In the genomic region with DNA sequence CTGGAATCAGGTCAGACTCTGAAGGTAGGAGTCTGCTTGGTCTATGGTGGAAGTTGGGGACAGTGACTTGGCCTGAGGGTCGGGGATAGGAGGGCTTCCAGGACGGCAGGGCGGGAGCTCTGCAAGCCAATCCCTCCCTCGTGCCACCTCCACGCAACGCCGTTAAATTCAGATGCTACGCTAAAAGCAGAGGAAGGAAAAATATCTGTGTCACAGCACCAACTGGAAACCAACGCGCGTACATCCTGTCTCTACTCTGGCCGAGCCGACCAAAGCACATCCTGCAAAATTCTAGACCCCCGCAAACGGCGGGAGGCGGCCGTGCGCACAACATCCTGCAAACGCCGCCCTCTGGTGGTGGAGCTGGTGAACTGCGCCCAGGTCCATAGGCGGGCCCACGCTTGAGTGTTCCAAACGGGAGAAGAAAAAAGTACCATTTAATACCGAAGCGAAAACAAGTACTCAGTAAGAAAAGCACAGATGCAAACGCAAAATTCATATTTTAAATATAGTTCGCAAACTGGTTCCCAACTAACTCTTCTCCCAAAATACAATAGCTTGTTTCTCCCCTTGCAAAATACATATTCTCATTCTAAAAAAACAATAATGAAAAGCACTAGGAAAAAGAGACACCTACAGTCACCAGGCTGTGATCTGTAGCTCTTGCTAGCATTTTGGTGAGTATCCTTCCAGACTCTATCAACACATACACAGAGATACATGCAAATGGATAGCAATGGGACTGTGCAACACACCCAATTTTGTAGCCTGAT, we compare ENCODE assay signal across 8 cellular contexts. TPM values are rescaled to one million over a fixed set of nuclear protein-coding genes. Genes with fewer than 3 reads are reported as not detected.
A peak's percentile ranks its signal among the peaks of the same experiment; 100 is the strongest.
DNase-seq lines count a peak whose midpoint lies in the region; ATAC-seq, FAIRE-seq and TF ChIP-seq lines count a peak whose summit lies in the region.

No MANE protein-coding gene starts in this region.

- FAIRE-seq in GM12892 (lab: Jason Lieb, UNC): no peak

- POLR2A ChIA-PET in MCF 10A (lab: Yijun Ruan, JAX): interaction anchor here (0.9 to 3.6 kb wide), 4 partner anchors 9 to 106 kb away, joined by 3 to 23 read pairs (median 4); a partner anchor contains a TSS

- intact Hi-C loops in MCF 10A (cut with micrococcal nuclease): loop anchor here (1.0 to 5.0 kb wide), 4 partner anchors 46 to 316 kb away; a partner anchor contains a TSS

- CTCF ChIA-PET in MCF 10A (lab: Yijun Ruan, JAX): interaction anchor here (0.5 to 10.9 kb wide), 63 partner anchors 8 to 1356 kb away, joined by 3 to 339 read pairs (median 6); a partner anchor contains a TSS

- no TSS peak for BruUV-seq in MCF 10A (replicated peaks; lab: Mats Ljungman, UMichigan)

- no peaks in the 10 kb centered on the region for H3K36me3 Mint-ChIP-seq in MCF 10A (ENCODE audit: insufficient read depth, unreplicated experiment)
- H3K36me3 Mint-ChIP-seq in immature natural killer cell: no peaks in the 10 kb centered on the region

- H3K27ac ChIP-seq in VCaP: no peak overlapping the region

- peak; percentile 81 for ATAC-seq in HG02610 (IDR thresholded peaks at IDR 0.05; ENCODE audit: unreplicated experiment)

- H3K27ac Mint-ChIP-seq in MCF 10A (ENCODE audit: low read depth, unreplicated experiment) (no peak overlapping the region), immature natural killer cell (peak overlapping the region; percentile 66 to 93 (median 89))

- TF ChIP-seq CTCF in VCaP (conservative IDR thresholded peaks at IDR 0.05): peak; percentile 90
- TF ChIP-seq CTCF in MCF 10A (IDR thresholded peaks at IDR 0.05; ENCODE audit: unreplicated experiment): peak; percentile 98

- H3K27me3 Mint-ChIP-seq in MCF 10A (ENCODE audit: insufficient read depth, unreplicated experiment): no peaks in the 10 kb centered on the region
- H3K27me3 Mint-ChIP-seq in immature natural killer cell (ENCODE audit: low read depth in 3 of 3): peaks cover 0 to 16% (median 10%) of the 10 kb centered on the region in 3 donors

- TF ChIP-seq POLR2A in GM12892 (IDR thresholded peaks at IDR 0.05; ENCODE audit: low read depth, low read length): no peak

- H3K4me3 Mint-ChIP-seq in MCF 10A (ENCODE audit: unreplicated experiment): peak overlapping the region; percentile 69
- H3K4me3 Mint-ChIP-seq in immature natural killer cell: peak overlapping the region; percentile 45 to 81 (median 71)

- H3K9me3 Mint-ChIP-seq in MCF 10A (ENCODE audit: unreplicated experiment) (no peaks in the 10 kb centered on the region), immature natural killer cell (no peaks in the 10 kb centered on the region)

- peak; percentile 47 for DNase-seq in GM12892 (ENCODE audit: insufficient read length)
- peak; percentile 37 to 68 (median 49) for DNase-seq in NCI-H1417 (lab: John Stamatoyannopoulos, UW)
- DNase-seq in MCF 10A (ENCODE audit: unreplicated experiment): peak; percentile 57
- DNase-seq in immature natural killer cell: peak; percentile 68 to 78 (median 77)
- DNase-seq in stimulated activated CD4-positive, alpha-beta T cell treated with anti-CD3 and anti-CD28 coated beads, Interleukin-12 subunit alpha, Interleukin-12 subunit beta, amount 100 ng/mL, for 4 hours: peak; percentile 71
- no peak for DNase-seq in NCI-H774 (lab: John Stamatoyannopoulos, UW)

- H3K4me1 Mint-ChIP-seq in MCF 10A (ENCODE audit: insufficient read depth, unreplicated experiment): peaks cover 6% of the 10 kb centered on the region
- H3K4me1 Mint-ChIP-seq in immature natural killer cell: peaks cover 18 to 21% of the 10 kb centered on the region in 2 donors

RNA-seq across cellular contexts. Expression of a gene that starts 45.7 kb away (rescaled TPM):
- 2.6 TPM for polyA plus RNA-seq in GM12892 (2012; ENCODE audit: missing spikeins)
- total RNA-seq in MCF 10A (2022): 9.1 and 13.1 TPM in 2 replicates
- polyA plus RNA-seq in immature natural killer cell: under 1 TPM in 1 of 3 donors, not detected in 2; 0.04 TPM
